ENCODE assay signal across 8 cellular contexts in the genomic region with DNA sequence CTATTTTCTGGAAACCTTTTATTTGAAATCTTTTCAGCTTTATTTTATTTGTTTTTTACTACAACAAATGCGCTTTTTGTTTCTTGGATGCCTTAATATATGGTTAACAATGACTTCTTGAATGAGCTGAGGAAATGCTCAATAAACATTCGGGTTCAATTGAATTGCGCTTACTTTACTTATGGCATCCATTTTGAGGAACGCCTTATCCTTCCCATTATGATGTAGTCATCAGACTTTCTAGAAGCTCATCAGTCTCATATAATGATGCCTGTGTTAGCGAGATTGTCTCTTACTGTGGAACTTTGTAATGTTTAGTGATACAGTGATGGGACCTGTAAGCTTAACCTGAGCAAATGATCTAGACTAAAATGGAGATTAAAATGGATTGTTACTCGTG. TPM values are rescaled to one million over a fixed set of nuclear protein-coding genes. Genes with fewer than 3 reads are reported as not detected.
DNase-seq lines count a peak whose midpoint lies in the region; ATAC-seq and TF ChIP-seq lines count a peak whose summit lies in the region.

No MANE protein-coding gene starts in this region.

- DNase-seq in GM23248, result peak; percentile 7
- DNase-seq in RPMI7951 (ENCODE audit: low read depth), result peak; percentile 8
- no peak for DNase-seq in esophagus squamous epithelium (lab: John Stamatoyannopoulos, UW)
- DNase-seq in retina, result peak; percentile 1
- DNase-seq in foreskin melanocyte, result no peak
- DNase-seq in SKM-1 treated with dmso at 0.1 percent for 144 hours (lab: John Stamatoyannopoulos, UW; ENCODE audit: unreplicated experiment), result no peak

- no peaks in the 10 kb centered on the region for H3K27me3 ChIP-seq in GM23248 (replicated peaks; ENCODE audit: insufficient read depth)
- no peaks in the 10 kb centered on the region for H3K27me3 ChIP-seq in esophagus squamous epithelium

- WGBS in GM23248 (ENCODE audit: low coverage in 1 of 2, low lambda C conversion rate in 2 of 2, missing lambda C conversion rate in 2 of 2), 2 experiments, result 46 to 50% methylated on average over 6 of the region's 6 CpGs
- WGBS in esophagus squamous epithelium, 2 donors, result 53 to 58% methylated on average over 6 of the region's 6 CpGs

- no peaks in the 10 kb centered on the region for H3K9me3 ChIP-seq in GM23248 (ENCODE audit: low read depth)
- no peaks in the 10 kb centered on the region for H3K9me3 ChIP-seq in esophagus squamous epithelium

- peak overlapping the region; percentile 100 for H3K4me2 ChIP-seq in GM23248 (ENCODE audit: unreplicated experiment)

- no peaks in the 10 kb centered on the region for H3K9me2 ChIP-seq in GM23248 (ENCODE audit: insufficient read depth)

- H3K4me3 ChIP-seq in GM23248 (peak overlapping the region; percentile 96), esophagus squamous epithelium (peak overlapping the region; percentile 74 to 92 (median 83))

- peaks cover 14% of the 10 kb centered on the region for H3F3A ChIP-seq in GM23248 (ENCODE audit: insufficient read depth)

- peak overlapping the region; percentile 85 for H3K27ac ChIP-seq in GM23248
- peak overlapping the region in 3 of 4 donors; percentile 82 to 92 (median 90) for H3K27ac ChIP-seq in esophagus squamous epithelium

- in situ Hi-C loops in GM23248 (cut with MboI), result no loop called here

- peaks cover 9% of the 10 kb centered on the region; the same call in 1 of the 2 replicates for H3K36me3 ChIP-seq in GM23248 (ENCODE audit: low read depth)
- peaks cover 0 to 23% (median 0%) of the 10 kb centered on the region in 3 donors for H3K36me3 ChIP-seq in esophagus squamous epithelium

- ATAC-seq in GM21381 (IDR thresholded peaks at IDR 0.05; ENCODE audit: unreplicated experiment) (no peak), HG03045 (IDR thresholded peaks at IDR 0.05; ENCODE audit: unreplicated experiment) (no peak)

- no peaks in the 10 kb centered on the region for H4K20me1 ChIP-seq in GM23248 (ENCODE audit: insufficient read depth)

- intact Hi-C loops in esophagus squamous epithelium (cut with DNase I), result no loop called here

- H3K79me2 ChIP-seq in GM23248 (ENCODE audit: insufficient read depth), result peaks cover 91% of the 10 kb centered on the region

- no peak for TF ChIP-seq POLR2A in esophagus squamous epithelium (IDR thresholded peaks at IDR 0.05)

- peak overlapping the region; percentile 90 for H3K9ac ChIP-seq in GM23248

- H2AFZ ChIP-seq in GM23248, result peak overlapping the region; percentile 99

- H3K4me1 ChIP-seq in GM23248 (ENCODE audit: insufficient read depth), result peaks cover 22% of the 10 kb centered on the region
- peaks cover 19 to 45% (median 25%) of the 10 kb centered on the region in 3 donors for H3K4me1 ChIP-seq in esophagus squamous epithelium

- TF ChIP-seq CTCF in esophagus squamous epithelium (IDR thresholded peaks at IDR 0.05), result no peak

RNA-seq across cellular contexts. Expression of a gene that starts 0.9 kb away (rescaled TPM):
- 1.2 and 1.5 TPM in 2 replicates for total RNA-seq in GM23248 (2014; rRNA removed; shearing (Covaris generic))
- 2.3 and 2.6 TPM in 2 replicates for polyA plus RNA-seq in GM23248 (2016; fragmentation: Nextera tagmentation; extraction: Ambion mirVana)
- total RNA-seq in RPMI7951 (2014; rRNA removed; shearing (Covaris generic)), result 6.2 and 6.4 TPM in 2 replicates
- 1 to 10 TPM in 3 of 4 donors, under 1 TPM in 1; 0.27 to 4.5 (median 3.1) TPM for total RNA-seq in esophagus squamous epithelium

RNA-seq across cellular contexts. Expression of a gene that starts 0.9 kb away (rescaled TPM):
- 19.5 and 24.4 TPM in 2 replicates for total RNA-seq in GM23248 (2014; rRNA removed; shearing (Covaris generic))
- 20.1 and 21.1 TPM in 2 replicates for polyA plus RNA-seq in GM23248 (2016; fragmentation: Nextera tagmentation; extraction: Ambion mirVana)
- total RNA-seq in RPMI7951 (2014; rRNA removed; shearing (Covaris generic)), result 32.4 and 42.8 TPM in 2 replicates
- 10 to 100 TPM; 10.1 to 19.5 (median 14.9) TPM for total RNA-seq in esophagus squamous epithelium

RNA-seq across cellular contexts. Expression of a gene that starts 1.6 kb away (rescaled TPM):
- 17.8 and 19.1 TPM in 2 replicates for total RNA-seq in GM23248 (2014; rRNA removed; shearing (Covaris generic))
- 2.7 and 2.9 TPM in 2 replicates for polyA plus RNA-seq in GM23248 (2016; fragmentation: Nextera tagmentation; extraction: Ambion mirVana)
- total RNA-seq in RPMI7951 (2014; rRNA removed; shearing (Covaris generic)), result 14.9 and 20.5 TPM in 2 replicates
- total RNA-seq in esophagus squamous epithelium, result 10 to 100 TPM in 1 of 4 donors, 1 to 10 TPM in 3; 5.5 to 14.1 (median 7.4) TPM

Comparison
In these comparisons a context has a peak if more than half of its experiments do, and no peak if none do; other contexts are left out.
1. DNase-seq: peak in GM23248 (single experiment), RPMI7951 (single experiment) and retina (single experiment); none in esophagus squamous epithelium (single experiment), foreskin melanocyte (single experiment) and SKM-1 treated with dmso at 0.1 percent for 144 hours (single experiment).